Comparison of ENCODE assay signal across 1 cellular context in the genomic region with DNA sequence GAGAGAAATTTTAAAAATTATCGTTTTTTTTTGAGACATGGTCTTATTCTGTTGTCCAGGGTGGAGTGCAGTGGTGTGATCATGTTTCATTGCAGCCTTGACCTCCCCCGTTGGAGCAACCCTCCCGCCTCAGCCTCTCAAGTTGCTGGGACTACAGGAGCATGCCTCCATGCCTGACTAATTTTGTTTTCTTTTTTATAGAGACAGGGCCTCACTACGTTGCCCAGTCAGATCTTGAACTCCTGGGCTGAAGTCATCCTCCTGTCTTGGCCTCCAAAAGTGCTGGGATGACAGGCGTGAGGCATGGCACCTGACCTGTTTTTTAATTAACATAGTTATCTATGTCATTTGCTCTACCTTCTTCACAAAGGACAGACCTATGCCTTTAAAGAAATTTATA.
TF ChIP-seq lines count a peak whose summit lies in the region.

No MANE protein-coding gene starts in this region.

TF ChIP-seq in HepG2, 621 proteins besides CTCF, POLR2A, EP300 and RAD21:
- peak; percentile 81 for TF ChIP-seq ZNF121 (CRISPR knock-in tag; IDR thresholded peaks at IDR 0.05)
- TF ChIP-seq, protein P1, sequence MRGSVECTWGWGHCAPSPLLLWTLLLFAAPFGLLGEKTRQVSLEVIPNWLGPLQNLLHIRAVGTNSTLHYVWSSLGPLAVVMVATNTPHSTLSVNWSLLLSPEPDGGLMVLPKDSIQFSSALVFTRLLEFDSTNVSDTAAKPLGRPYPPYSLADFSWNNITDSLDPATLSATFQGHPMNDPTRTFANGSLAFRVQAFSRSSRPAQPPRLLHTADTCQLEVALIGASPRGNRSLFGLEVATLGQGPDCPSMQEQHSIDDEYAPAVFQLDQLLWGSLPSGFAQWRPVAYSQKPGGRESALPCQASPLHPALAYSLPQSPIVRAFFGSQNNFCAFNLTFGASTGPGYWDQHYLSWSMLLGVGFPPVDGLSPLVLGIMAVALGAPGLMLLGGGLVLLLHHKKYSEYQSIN (CRISPR knock-in tag; IDR thresholded peaks at IDR 0.05; ENCODE audit: borderline replicate concordance) = no peak
- TF ChIP-seq, protein P2, sequence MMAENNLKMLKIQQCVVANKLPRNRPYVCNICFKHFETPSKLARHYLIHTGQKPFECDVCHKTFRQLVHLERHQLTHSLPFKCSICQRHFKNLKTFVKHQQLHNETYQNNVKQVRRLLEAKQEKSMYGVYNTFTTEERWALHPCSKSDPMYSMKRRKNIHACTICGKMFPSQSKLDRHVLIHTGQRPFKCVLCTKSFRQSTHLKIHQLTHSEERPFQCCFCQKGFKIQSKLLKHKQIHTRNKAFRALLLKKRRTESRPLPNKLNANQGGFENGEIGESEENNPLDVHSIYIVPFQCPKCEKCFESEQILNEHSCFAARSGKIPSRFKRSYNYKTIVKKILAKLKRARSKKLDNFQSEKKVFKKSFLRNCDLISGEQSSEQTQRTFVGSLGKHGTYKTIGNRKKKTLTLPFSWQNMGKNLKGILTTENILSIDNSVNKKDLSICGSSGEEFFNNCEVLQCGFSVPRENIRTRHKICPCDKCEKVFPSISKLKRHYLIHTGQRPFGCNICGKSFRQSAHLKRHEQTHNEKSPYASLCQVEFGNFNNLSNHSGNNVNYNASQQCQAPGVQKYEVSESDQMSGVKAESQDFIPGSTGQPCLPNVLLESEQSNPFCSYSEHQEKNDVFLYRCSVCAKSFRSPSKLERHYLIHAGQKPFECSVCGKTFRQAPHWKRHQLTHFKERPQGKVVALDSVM (CRISPR knock-in tag; IDR thresholded peaks at IDR 0.05) = peak; percentile 69
